In the genomic region with DNA sequence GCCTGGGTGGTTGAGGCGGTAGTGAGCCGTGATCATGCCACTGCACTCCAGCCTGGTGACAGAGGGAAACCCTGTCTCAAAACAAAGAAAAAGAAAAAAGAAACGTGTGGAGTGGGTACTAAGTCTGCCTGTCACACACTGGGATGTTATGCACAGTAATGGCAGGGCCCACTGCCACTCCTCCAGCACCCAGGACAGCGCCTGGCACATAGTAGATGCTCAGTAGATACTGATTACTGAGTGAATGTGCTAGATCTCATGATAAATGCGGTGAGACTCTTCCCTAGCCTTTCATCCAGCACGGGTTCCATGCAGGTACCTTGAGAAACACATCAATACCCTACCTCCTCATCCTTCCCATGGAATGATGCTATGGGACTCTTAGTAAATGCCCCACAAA, we compare ENCODE assay signal across 10 cellular contexts.
DNase-seq lines count a peak whose midpoint lies in the region; ATAC-seq and TF ChIP-seq lines count a peak whose summit lies in the region.
"Had no signal": no experiment of that assay in that cellular context is flagged by ENCODE, and none has a peak within 500 bp of the region (broad histone marks: within the 10 kb centered on the region; RNA-seq: fewer than 3 reads in every experiment).

No MANE protein-coding gene starts in this region.

- H3K4me3 ChIP-seq in mammary epithelial cell (replicated peaks in 1 of 3; ENCODE audit: insufficient read depth in 1 of 3, low read depth in 2 of 3, low read length in 3 of 3) = no peak overlapping the region
- no peak overlapping the region for H3K4me3 ChIP-seq in PC-3 (ENCODE audit: low read length)
- H3K4me3 ChIP-seq: gastrocnemius medialis, right atrium auricular region had no signal

- H4K20me1 ChIP-seq in mammary epithelial cell (ENCODE audit: insufficient read depth, low read length) = no peaks in the 10 kb centered on the region
- no peaks in the 10 kb centered on the region for H4K20me1 ChIP-seq in PC-3 (ENCODE audit: low read length)

- H3K27ac ChIP-seq in mammary epithelial cell (ENCODE audit: insufficient read depth, low read depth, low read length) (no peak overlapping the region), PC-3 (ENCODE audit: low read length) (no peak overlapping the region)
- H3K27ac ChIP-seq: gastrocnemius medialis, right atrium auricular region had no signal

- WGBS in mammary epithelial cell (ENCODE audit: low coverage, missing lambda C conversion rate) = 86% methylated on average over 6 of the region's 6 CpGs

- H3F3A ChIP-seq in PC-3 (ENCODE audit: low read length, unreplicated experiment) = no peaks in the 10 kb centered on the region

- H2AFZ ChIP-seq in mammary epithelial cell (ENCODE audit: low read depth, low read length) = no peak overlapping the region
- H2AFZ ChIP-seq in PC-3 (ENCODE audit: low read length) = no peak overlapping the region

- dilution Hi-C loops in mammary epithelial cell (cut with HindIII; ENCODE audit: low sequenced_read_pairs) = no loop called here

- H3K9me3 ChIP-seq in mammary epithelial cell (replicated peaks; ENCODE audit: insufficient read depth, low read length) = no peaks in the 10 kb centered on the region
- no peaks in the 10 kb centered on the region for H3K9me3 ChIP-seq in PC-3 (ENCODE audit: low read length)
- H3K9me3 ChIP-seq: gastrocnemius medialis, right atrium auricular region had no signal

- CTCF ChIA-PET in mammary epithelial cell (lab: Charles Lee; ENCODE audit: low non-redundant PET) = no interaction called here
- CTCF ChIA-PET in PC-3 (lab: Charles Lee) = no interaction called here

- intact Hi-C loops in mammary epithelial cell (cut with micrococcal nuclease) (loop anchor here (2.0 kb wide), 1 partner anchor 62 kb away; no protein-coding TSS in a partner anchor), PC-3 (cut with micrococcal nuclease) (no loop called here)

- ATAC-seq in PC-3 (no peak), GM21360 (IDR thresholded peaks at IDR 0.05; ENCODE audit: unreplicated experiment) (no peak)
- ATAC-seq: gastrocnemius medialis had no signal

- peaks cover 19% of the 10 kb centered on the region for H3K4me1 ChIP-seq in mammary epithelial cell (ENCODE audit: insufficient read depth, low read length)
- H3K4me1 ChIP-seq in PC-3 (ENCODE audit: insufficient read depth, low read length) = no peaks in the 10 kb centered on the region
- H3K4me1 ChIP-seq: gastrocnemius medialis had no signal

- in situ Hi-C loops in mammary epithelial cell (cut with MboI; ENCODE audit: low sequenced_read_pairs in 2 of 2) = no loop called here

- POLR2A ChIA-PET in PC-3 (lab: Charles Lee; ENCODE audit: unreplicated experiment) = no interaction called here

- TF ChIP-seq CTCF in mammary epithelial cell (conservative IDR thresholded peaks at IDR 0.05 in 1 of 2, IDR thresholded peaks at IDR 0.05 in 1 of 2; ENCODE audit: extremely low read depth in 1 of 2, insufficient read depth in 1 of 2, low read depth in 1 of 2, low read length in 2 of 2) (no peak), PC-3 (conservative IDR thresholded peaks at IDR 0.05; ENCODE audit: low read depth, low read length) (no peak)

- DNase-seq in stimulated activated CD4-positive, alpha-beta T cell treated with anti-CD3 and anti-CD28 coated beads, Interleukin-15, amount 100 ng/mL, for 24 hours = peak; percentile 54
- no peak for DNase-seq in stimulated activated CD4-positive, alpha-beta T cell treated with anti-CD3 and anti-CD28 coated beads, Interleukin-1b, Interleukin-23, amount 100 ng/mL, for 48 hours
- DNase-seq in activated CD4-positive, CD25-positive, alpha-beta regulatory T cell treated with anti-CD3 and anti-CD28 coated beads, Interleukin-2, amount 50 U/mL, for 72 hours = peak; percentile 35
- DNase-seq in mammary epithelial cell (peak; percentile 26), PC-3 (no peak), cortex of kidney (lab: John Stamatoyannopoulos, UW) (no peak), NCI-H446 (lab: John Stamatoyannopoulos, UW) (no peak)
- DNase-seq: gastrocnemius medialis had no signal

- H3K79me2 ChIP-seq in mammary epithelial cell (ENCODE audit: insufficient read depth, low read length) (no peaks in the 10 kb centered on the region), PC-3 (ENCODE audit: low read length) (no peaks in the 10 kb centered on the region)

- H3K4me2 ChIP-seq in mammary epithelial cell (ENCODE audit: insufficient read depth, low read depth, low read length) = no peak overlapping the region
- H3K4me2 ChIP-seq in PC-3 (ENCODE audit: low read length) = no peak overlapping the region

- H3K27me3 ChIP-seq in mammary epithelial cell (ENCODE audit: insufficient read depth, low read length) = no peaks in the 10 kb centered on the region
- H3K27me3 ChIP-seq in PC-3 (ENCODE audit: low read length) = no peaks in the 10 kb centered on the region; the same call in 1 of the 2 replicates
- H3K27me3 ChIP-seq: gastrocnemius medialis, right atrium auricular region had no signal

- H3K9ac ChIP-seq in mammary epithelial cell (ENCODE audit: insufficient read depth, low read length) (no peak overlapping the region), PC-3 (ENCODE audit: low read length) (no peak overlapping the region)

- BruUV-seq in mammary epithelial cell (replicated peaks; lab: Mats Ljungman, UMichigan) (no TSS peak), PC-3 (replicated peaks; lab: Mats Ljungman, UMichigan) (no TSS peak)

- H3K36me3 ChIP-seq in mammary epithelial cell (ENCODE audit: insufficient read depth, low read length) (no peaks in the 10 kb centered on the region), PC-3 (ENCODE audit: low read depth, low read length) (no peaks in the 10 kb centered on the region)
- H3K36me3 ChIP-seq: gastrocnemius medialis, right atrium auricular region had no signal

- H3K9me2 ChIP-seq in PC-3 (replicated peaks; ENCODE audit: low read length) = no peaks in the 10 kb centered on the region

Comparison
In these comparisons a context has a peak if more than half of its experiments do, and no peak if none do; other contexts are left out.
1. DNase-seq: peak in stimulated activated CD4-positive, alpha-beta T cell treated with anti-CD3 and anti-CD28 coated beads, Interleukin-15, amount 100 ng/mL, for 24 hours (single experiment), activated CD4-positive, CD25-positive, alpha-beta regulatory T cell treated with anti-CD3 and anti-CD28 coated beads, Interleukin-2, amount 50 U/mL, for 72 hours (single experiment) and mammary epithelial cell (single experiment); none in stimulated activated CD4-positive, alpha-beta T cell treated with anti-CD3 and anti-CD28 coated beads, Interleukin-1b, Interleukin-23, amount 100 ng/mL, for 48 hours (single experiment), PC-3 (single experiment), cortex of kidney (single experiment) and NCI-H446 (0 of 2).